Comparison of ENCODE assay signal across 21 cellular contexts in the genomic region with DNA sequence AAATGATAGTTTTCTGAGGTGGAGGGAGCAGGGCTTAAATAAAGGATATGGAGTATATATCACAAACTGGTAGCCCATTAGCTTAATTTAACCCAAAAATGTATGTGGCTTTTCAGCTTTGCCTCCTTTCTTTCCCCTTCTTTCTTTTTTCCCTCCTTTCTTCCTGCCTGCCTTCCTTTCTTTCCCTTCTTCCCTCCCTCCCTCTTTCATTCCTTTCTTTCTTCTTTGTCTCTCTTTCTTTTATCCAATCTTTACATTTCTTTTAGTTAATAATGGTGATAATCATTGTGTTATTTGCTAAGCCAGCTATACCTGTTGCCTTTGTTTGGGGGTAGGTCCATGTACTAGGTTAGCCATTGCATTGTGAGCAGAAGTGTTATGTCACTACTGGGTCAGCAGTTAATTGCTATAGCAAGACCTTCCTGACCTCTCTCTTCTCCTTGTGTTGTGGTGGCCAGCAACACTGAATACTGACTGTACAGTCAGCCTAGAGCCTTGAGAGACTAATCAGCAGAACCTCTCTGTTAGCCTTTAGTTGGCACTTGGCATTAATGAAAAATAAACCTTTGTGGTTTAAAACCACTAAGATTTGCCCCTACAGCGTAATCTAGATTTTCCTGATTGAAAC. TPM values are rescaled to one million over a fixed set of nuclear protein-coding genes. Genes with fewer than 3 reads are reported as not detected.
DNase-seq lines count a peak whose midpoint lies in the region; ATAC-seq and TF ChIP-seq lines count a peak whose summit lies in the region.
"Had no signal": no experiment of that assay in that cellular context is flagged by ENCODE, and none has a peak within 500 bp of the region (broad histone marks: within the 10 kb centered on the region; RNA-seq: fewer than 3 reads in every experiment).

No MANE protein-coding gene starts in this region.

- intact Hi-C loops in body of pancreas (cut with DNase I), result no loop called here
- intact Hi-C loops in left ventricle myocardium superior (cut with micrococcal nuclease), result loop anchor here (5.0 to 10.0 kb wide), 2 partner anchors 345 to 462 kb away; a partner anchor contains a TSS

- H3K9ac ChIP-seq in SK-N-SH, result no peak overlapping the region

- peak overlapping the region; percentile 29; the same call in 1 of the 2 replicates for H3K4me2 ChIP-seq in SK-N-SH
- H3K4me2 ChIP-seq: hepatocyte had no signal

- no peak for TF ChIP-seq POLR2A in body of pancreas (IDR thresholded peaks at IDR 0.05)

- TF ChIP-seq CTCF in SK-N-SH (IDR thresholded peaks at IDR 0.05) (no peak), body of pancreas (IDR thresholded peaks at IDR 0.05) (no peak)

- H3K4me3 ChIP-seq in SK-N-SH (ENCODE audit: low read depth in 2 of 2, low read length in 1 of 2), result no peak overlapping the region
- no peak overlapping the region for H3K4me3 ChIP-seq in body of pancreas
- H3K4me3 ChIP-seq: BLaER1 treated with 17β-estradiol and CSF1 and Interleukin-3, amounts not matched to agents 10 nM and 100 nM; hepatocyte; transverse colon had no signal

- H3K4me1 ChIP-seq in SK-N-SH (ENCODE audit: control insufficient read depth in 1 of 2, insufficient read depth in 2 of 2, low read depth in 1 of 2, low read length in 1 of 2) (peaks cover 10 to 19% of the 10 kb centered on the region in 2 experiments; a peak in 3 of 4 replicates), body of pancreas (peaks cover 49% of the 10 kb centered on the region)

- POLR2A ChIA-PET in SK-N-SH (lab: Yijun Ruan, JAX), result no interaction called here

- H2AFZ ChIP-seq in SK-N-SH (ENCODE audit: low read depth), result no peak overlapping the region
- H2AFZ ChIP-seq: hepatocyte had no signal

- no peak for DNase-seq in SK-N-SH
- no peak for DNase-seq in body of pancreas
- no peak for DNase-seq in left ventricle myocardium superior
- peak; percentile 73 for DNase-seq in renal cortical epithelial cell (ENCODE audit: low read depth)
- DNase-seq in stimulated activated CD4-positive, alpha-beta T cell treated with anti-CD3 and anti-CD28 coated beads, Interleukin-2, amount 100 ng/mL, for 24 hours, result no peak
- DNase-seq: activated B cell treated with CpG ODN at 0.5 μM for 24 hours; activated effector memory CD4-positive, alpha-beta T cell treated with Interleukin-2 at 50 U/mL for 16 hours; aorta; dermis blood vessel endothelial cell; kidney; NCI-H1048; NCI-H774; T-cell; transverse colon had no signal

- ATAC-seq in SK-N-SH treated with all-trans-retinoic acid at 6 μM for 48 hours (no peak), body of pancreas (no peak), left ventricle myocardium superior (peak; percentile 72), GM18520 (IDR thresholded peaks at IDR 0.05; ENCODE audit: unreplicated experiment) (no peak), HG02588 (IDR thresholded peaks at IDR 0.05; ENCODE audit: unreplicated experiment) (no peak)
- ATAC-seq: stimulated activated effector memory CD8-positive, alpha-beta T cell treated with anti-CD3 and anti-CD28 coated beads, Interleukin-12 subunit alpha, Interleukin-12 subunit beta, amount 100 ng/mL, for 72 hours; T-cell had no signal

- no peaks in the 10 kb centered on the region for H3K9me2 ChIP-seq in SK-N-SH

- H3K27me3 ChIP-seq in SK-N-SH (ENCODE audit: insufficient read depth), result no peaks in the 10 kb centered on the region
- H3K27me3 ChIP-seq in body of pancreas, result no peaks in the 10 kb centered on the region
- H3K27me3 ChIP-seq: BLaER1 treated with 17β-estradiol and CSF1 and Interleukin-3, amounts not matched to agents 10 nM and 100 nM; hepatocyte; transverse colon had no signal

- peaks cover 16% of the 10 kb centered on the region for H3F3A ChIP-seq in SK-N-SH (replicated peaks; ENCODE audit: insufficient read depth)

- TF ChIP-seq RAD21 in SK-N-SH (IDR thresholded peaks at IDR 0.05; ENCODE audit: low read length), result no peak

- WGBS in SK-N-SH (ENCODE audit: low lambda C conversion rate), result 100% methylated on average over 1 of the region's 1 CpG
- WGBS in body of pancreas, 2 donors, result 75 to 85% methylated on average over 1 of the region's 1 CpG

- no peak for TF ChIP-seq EP300 in SK-N-SH (IDR thresholded peaks at IDR 0.05; ENCODE audit: borderline replicate concordance in 1 of 2, low read depth in 1 of 2, low read length in 1 of 2)

- H3K36me3 ChIP-seq in SK-N-SH (replicated peaks in 1 of 2; ENCODE audit: control insufficient read depth in 1 of 2, insufficient read depth in 2 of 2, low read length in 1 of 2) (peaks cover 55 to 61% of the 10 kb centered on the region in 2 experiments), body of pancreas (replicated peaks in 1 of 2; ENCODE audit: insufficient read depth in 1 of 2, low read depth in 2 of 2) (peaks cover 0 to 1% of the 10 kb centered on the region in 2 donors)

- CTCF ChIA-PET in SK-N-SH (lab: Yijun Ruan, JAX), result no interaction called here

- H3K9me3 ChIP-seq in SK-N-SH (no peaks in the 10 kb centered on the region), body of pancreas (no peaks in the 10 kb centered on the region)
- H3K9me3 ChIP-seq: BLaER1 treated with 17β-estradiol and CSF1 and Interleukin-3, amounts not matched to agents 10 nM and 100 nM; transverse colon had no signal

- peak overlapping the region; percentile 51 to 78; a peak in 3 of 4 replicates for H3K27ac ChIP-seq in SK-N-SH (ENCODE audit: low read depth in 2 of 2, low read length in 1 of 2)
- H3K27ac ChIP-seq in body of pancreas, result peak overlapping the region in 3 of 4 donors; percentile 37 to 75 (median 51)
- H3K27ac ChIP-seq: 22Rv1; BLaER1 treated with 17β-estradiol and CSF1 and Interleukin-3, amounts not matched to agents 10 nM and 100 nM; transverse colon had no signal

- no peaks in the 10 kb centered on the region for H4K20me1 ChIP-seq in SK-N-SH (ENCODE audit: insufficient read depth)

- H3K79me2 ChIP-seq in SK-N-SH (ENCODE audit: insufficient read depth), result peaks cover 96% of the 10 kb centered on the region

TF ChIP-seq in SK-N-SH, 30 proteins besides CTCF, POLR2A, EP300 and RAD21:
- TF ChIP-seq FOSL2 (IDR thresholded peaks at IDR 0.05; ENCODE audit: borderline replicate concordance, low read depth) (no peak), RXRA (IDR thresholded peaks at IDR 0.05; ENCODE audit: borderline replicate concordance, low read depth) (no peak), MEF2A (IDR thresholded peaks at IDR 0.05; ENCODE audit: borderline replicate concordance, low read depth) (no peak)

TF ChIP-seq in SK-N-SH treated with all-trans-retinoic acid at 6 μM for 48 hours, 23 proteins besides CTCF, POLR2A, EP300 and RAD21:
- no peak for TF ChIP-seq OSR1 (CRISPR knock-in tag; IDR thresholded peaks at IDR 0.05)
- TF ChIP-seq, protein P1, sequence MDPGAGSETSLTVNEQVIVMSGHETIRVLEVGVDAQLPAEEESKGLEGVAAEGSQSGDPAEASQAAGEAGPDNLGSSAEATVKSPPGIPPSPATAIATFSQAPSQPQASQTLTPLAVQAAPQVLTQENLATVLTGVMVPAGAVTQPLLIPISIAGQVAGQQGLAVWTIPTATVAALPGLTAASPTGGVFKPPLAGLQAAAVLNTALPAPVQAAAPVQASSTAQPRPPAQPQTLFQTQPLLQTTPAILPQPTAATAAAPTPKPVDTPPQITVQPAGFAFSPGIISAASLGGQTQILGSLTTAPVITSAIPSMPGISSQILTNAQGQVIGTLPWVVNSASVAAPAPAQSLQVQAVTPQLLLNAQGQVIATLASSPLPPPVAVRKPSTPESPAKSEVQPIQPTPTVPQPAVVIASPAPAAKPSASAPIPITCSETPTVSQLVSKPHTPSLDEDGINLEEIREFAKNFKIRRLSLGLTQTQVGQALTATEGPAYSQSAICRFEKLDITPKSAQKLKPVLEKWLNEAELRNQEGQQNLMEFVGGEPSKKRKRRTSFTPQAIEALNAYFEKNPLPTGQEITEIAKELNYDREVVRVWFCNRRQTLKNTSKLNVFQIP (CRISPR knock-in tag; IDR thresholded peaks at IDR 0.05; ENCODE audit: borderline replicate concordance, low read depth), result no peak
- no peak for TF ChIP-seq SNAI2 (CRISPR knock-in tag; IDR thresholded peaks at IDR 0.05)
- no peak for TF ChIP-seq ZNF8 (CRISPR knock-in tag; IDR thresholded peaks at IDR 0.05)
- TF ChIP-seq, protein P2, sequence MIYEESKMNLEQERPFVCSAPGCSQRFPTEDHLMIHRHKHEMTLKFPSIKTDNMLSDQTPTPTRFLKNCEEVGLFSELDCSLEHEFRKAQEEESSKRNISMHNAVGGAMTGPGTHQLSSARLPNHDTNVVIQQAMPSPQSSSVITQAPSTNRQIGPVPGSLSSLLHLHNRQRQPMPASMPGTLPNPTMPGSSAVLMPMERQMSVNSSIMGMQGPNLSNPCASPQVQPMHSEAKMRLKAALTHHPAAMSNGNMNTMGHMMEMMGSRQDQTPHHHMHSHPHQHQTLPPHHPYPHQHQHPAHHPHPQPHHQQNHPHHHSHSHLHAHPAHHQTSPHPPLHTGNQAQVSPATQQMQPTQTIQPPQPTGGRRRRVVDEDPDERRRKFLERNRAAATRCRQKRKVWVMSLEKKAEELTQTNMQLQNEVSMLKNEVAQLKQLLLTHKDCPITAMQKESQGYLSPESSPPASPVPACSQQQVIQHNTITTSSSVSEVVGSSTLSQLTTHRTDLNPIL (CRISPR knock-in tag; IDR thresholded peaks at IDR 0.05; ENCODE audit: low read depth), result no peak

RNA-seq across cellular contexts. Expression of a gene that starts 5.1 kb away (rescaled TPM):
- 10.5 and 14.3 TPM in 2 replicates for polyA plus RNA-seq in SK-N-SH (2012; rRNA removed)
- polyA plus RNA-seq in SK-N-SH (2012; cell fraction: cytosol; rRNA removed), result 8.6 and 8.9 TPM in 2 replicates
- polyA plus RNA-seq in SK-N-SH (2012; cell fraction: nucleus; rRNA removed), result 16.7 and 51.1 TPM in 2 replicates
- total RNA-seq in body of pancreas (10 to 100 TPM in 1 of 2 donors, 1 to 10 TPM in 1; 7.8 to 12.9 TPM), left ventricle myocardium superior (10.0 TPM), renal cortical epithelial cell (9.7 and 16.3 TPM in 2 replicates)
